Comparison of ENCODE assay signal across 8 cellular contexts in genomic region chr9:121368692-121369091, GRCh38. TPM values are rescaled to one million over a fixed set of nuclear protein-coding genes. Genes with fewer than 3 reads are reported as not detected.
DNase-seq lines count a peak whose midpoint lies in the region; ATAC-seq and TF ChIP-seq lines count a peak whose summit lies in the region.
"Not testable (repeated sequence)": the region's sequence is repeated elsewhere in the genome, so short reads cannot be mapped to it uniquely, and the experiment has no call there.

No MANE protein-coding gene starts in this region.

- CTCF ChIA-PET in OCI-LY7 (lab: Charles Lee; ENCODE audit: unreplicated experiment): not testable (repeated sequence)

- H3K9ac ChIP-seq in ES-I3 (ENCODE audit: low read depth, low read length): peak overlapping the region; percentile 51; the same call in 1 of the 2 replicates

- not testable (repeated sequence) for H2AFZ ChIP-seq in OCI-LY7 (ENCODE audit: low read length)

- BruUV-seq in OCI-LY7 (replicated peaks; lab: Mats Ljungman, UMichigan): not testable (repeated sequence)

- H3K4me2 ChIP-seq in OCI-LY7 (ENCODE audit: low read length): peak overlapping the region; percentile 87; the same call in 1 of the 2 replicates

- not testable (repeated sequence) for TF ChIP-seq CTCF in OCI-LY7 (conservative IDR thresholded peaks at IDR 0.05; ENCODE audit: low read length); foreskin fibroblast (IDR thresholded peaks at IDR 0.05; ENCODE audit: low read depth, low read length); sigmoid colon (IDR thresholded peaks at IDR 0.05); upper lobe of left lung (IDR thresholded peaks at IDR 0.05)

- H3K36me3 ChIP-seq in ES-I3 (ENCODE audit: insufficient read depth, low read length); OCI-LY7 (ENCODE audit: insufficient read depth, low read length); mesodermal cell (ENCODE audit: control insufficient read depth, insufficient read depth, low read length): not testable (repeated sequence)
- peaks cover 0 to 16% (median 0%) of the 10 kb centered on the region in 4 donors for H3K36me3 ChIP-seq in sigmoid colon
- H3K36me3 ChIP-seq in upper lobe of left lung: peaks cover 0 to 16% (median 0%) of the 10 kb centered on the region in 4 donors

- not testable (repeated sequence) for TF ChIP-seq EP300 in sigmoid colon (IDR thresholded peaks at IDR 0.05); upper lobe of left lung (IDR thresholded peaks at IDR 0.05)

- H3K9me3 Mint-ChIP-seq in activated T-cell treated with anti-CD3 and anti-CD28 coated beads, Interleukin-2, amount 50 U/mL, for 72 hours: not testable (repeated sequence)

- not testable (repeated sequence) for DNase-seq in OCI-LY7 (ENCODE audit: low spot score); foreskin fibroblast; sigmoid colon; upper lobe of left lung
- DNase-seq in activated T-cell treated with anti-CD3 and anti-CD28 coated beads, Interleukin-2, amount 50 U/mL, for 72 hours: peak in 1 of 2 donors; percentile 17
- peak; percentile 39 for DNase-seq in central memory CD4-positive, alpha-beta T cell

- H3K79me2 ChIP-seq in OCI-LY7 (ENCODE audit: insufficient read depth, low read depth, low read length): not testable (repeated sequence)

- WGBS in mesodermal cell (ENCODE audit: insufficient coverage in 2 of 2), 2 experiments: 97 to 100% methylated on average over 2 to 6 of the region's 10 CpGs
- WGBS in sigmoid colon, 2 donors: 50 to 70% methylated on average over 10 of the region's 10 CpGs
- 16 to 19% methylated on average over 10 of the region's 10 CpGs for WGBS in upper lobe of left lung, 2 donors

- H4K20me1 ChIP-seq in OCI-LY7 (ENCODE audit: insufficient read depth, low read length): not testable (repeated sequence)

- not testable (repeated sequence) for H3K9me3 ChIP-seq in ES-I3 (ENCODE audit: control insufficient read depth, insufficient read depth, low read length); OCI-LY7 (ENCODE audit: low read length); mesodermal cell (ENCODE audit: control insufficient read depth, low read length); sigmoid colon; upper lobe of left lung

- intact Hi-C loops in OCI-LY7 (cut with micrococcal nuclease; ENCODE audit: unreplicated experiment); sigmoid colon (cut with DNase I): not testable (repeated sequence)

- H3K4me1 Mint-ChIP-seq in activated T-cell treated with anti-CD3 and anti-CD28 coated beads, Interleukin-2, amount 50 U/mL, for 72 hours (ENCODE audit: low read depth): peaks cover 61% of the 10 kb centered on the region

- ATAC-seq in activated T-cell treated with anti-CD3 and anti-CD28 coated beads, Interleukin-2, amount 50 U/mL, for 72 hours (replicated peaks in 1 of 2); upper lobe of left lung (ENCODE audit: low FRiP score in 2 of 2): not testable (repeated sequence)

- TF ChIP-seq POLR2A in sigmoid colon (IDR thresholded peaks at IDR 0.05): not testable (repeated sequence)
- TF ChIP-seq POLR2A in upper lobe of left lung (IDR thresholded peaks at IDR 0.05): peak in 1 of 4 donors; percentile 33

- H3K27ac ChIP-seq in OCI-LY7 (ENCODE audit: low read depth, low read length, poor library complexity, severe bottlenecking); mesodermal cell (ENCODE audit: low read depth, low read length, severe bottlenecking): not testable (repeated sequence)
- H3K27ac ChIP-seq in sigmoid colon: peak overlapping the region; percentile 91 to 99 (median 96)
- H3K27ac ChIP-seq in upper lobe of left lung: peak overlapping the region; percentile 94 to 99 (median 96)

- H3K4me3 Mint-ChIP-seq in activated T-cell treated with anti-CD3 and anti-CD28 coated beads, Interleukin-2, amount 50 U/mL, for 72 hours: peak overlapping the region; percentile 85

- H3K9me2 ChIP-seq in OCI-LY7 (ENCODE audit: insufficient read depth, low read length): not testable (repeated sequence)

- POLR2A ChIA-PET in OCI-LY7 (lab: Charles Lee): interaction anchor here (0.7 kb wide), 1 partner anchor 654 kb away, joined by 3 read pairs; the partner anchor contains the start of gene MEGF9

- not testable (repeated sequence) for H3K4me3 ChIP-seq in OCI-LY7 (ENCODE audit: low read depth, low read length, poor library complexity, severe bottlenecking)
- peak overlapping the region; percentile 74 to 84 for H3K4me3 ChIP-seq in foreskin fibroblast (ENCODE audit: low read depth in 1 of 2, low read length in 2 of 2)
- peak overlapping the region; percentile 44 for H3K4me3 ChIP-seq in mesodermal cell (ENCODE audit: extremely low read depth, insufficient read depth, low read length, poor library complexity, severe bottlenecking)
- peak overlapping the region; percentile 59 to 82 (median 78) for H3K4me3 ChIP-seq in sigmoid colon
- peak overlapping the region; percentile 66 to 79 (median 75) for H3K4me3 ChIP-seq in upper lobe of left lung

- H3K27me3 Mint-ChIP-seq in activated T-cell treated with anti-CD3 and anti-CD28 coated beads, Interleukin-2, amount 50 U/mL, for 72 hours (ENCODE audit: low read depth): not testable (repeated sequence)

- not testable (repeated sequence) for H3K36me3 Mint-ChIP-seq in activated T-cell treated with anti-CD3 and anti-CD28 coated beads, Interleukin-2, amount 50 U/mL, for 72 hours (ENCODE audit: insufficient read depth in 2 of 2)

- H3K27me3 ChIP-seq in sigmoid colon, upper lobe of left lung: not testable (repeated sequence)

- not testable (repeated sequence) for H3K4me1 ChIP-seq in ES-I3 (ENCODE audit: insufficient read depth, low read length); mesodermal cell (ENCODE audit: control insufficient read depth, insufficient read depth, low read length, poor library complexity, severe bottlenecking)
- H3K4me1 ChIP-seq in OCI-LY7 (ENCODE audit: insufficient read depth, low read length, poor library complexity, severe bottlenecking): peaks cover 15% of the 10 kb centered on the region
- peaks cover 0 to 83% (median 73%) of the 10 kb centered on the region in 4 donors for H3K4me1 ChIP-seq in sigmoid colon
- peaks cover 70 to 81% (median 74%) of the 10 kb centered on the region in 4 donors for H3K4me1 ChIP-seq in upper lobe of left lung

- H3K27ac Mint-ChIP-seq in activated T-cell treated with anti-CD3 and anti-CD28 coated beads, Interleukin-2, amount 50 U/mL, for 72 hours: peak overlapping the region; percentile 29

RNA-seq across cellular contexts. Expression of gene STOM, which starts 1.4 kb away (rescaled TPM):
- 3.3 and 5.7 TPM in 2 replicates for total RNA-seq in OCI-LY7 (2014; rRNA removed; shearing (Covaris generic))
- 7.3 and 8.1 TPM in 2 replicates for total RNA-seq in OCI-LY7 (2022)
- total RNA-seq in activated T-cell treated with anti-CD3 and anti-CD28 coated beads, Interleukin-2, amount 50 U/mL, for 72 hours: 10 to 100 TPM; 63.7 to 90.6 TPM
- 56.6 TPM for polyA plus RNA-seq in mesodermal cell (2013, experiment 1 of 2)
- 53.6 TPM for polyA plus RNA-seq in mesodermal cell (2013, experiment 2 of 2)
- 100 to 1,000 TPM; 303 to 609 (median 321) TPM for total RNA-seq in sigmoid colon
- 100 to 1,000 TPM in 1 of 3 donors, 10 to 100 TPM in 2; 22.8 to 140 (median 44.6) TPM for polyA plus RNA-seq in sigmoid colon
- total RNA-seq in upper lobe of left lung: 100 to 1,000 TPM in 5 of 6 donors, 10 to 100 TPM in 1; 96.4 to 480 (median 362) TPM

Comparison
In these comparisons a context has a peak if more than half of its experiments do, and no peak if none do; other contexts are left out.
1. RNA of gene STOM, which starts 1.4 kb away (total RNA-seq): 96.4 to 480 TPM in upper lobe of left lung, 303 to 609 TPM in sigmoid colon and 63.7 to 90.6 TPM in activated T-cell treated with anti-CD3 and anti-CD28 coated beads, Interleukin-2, amount 50 U/mL, for 72 hours; 3.3 to 8.1 TPM in OCI-LY7; every median in the first group is over 4 times any median in the second.